In genomic region chr7:130994378-130995115, GRCh38 we compare ENCODE assay signal across 8 cellular contexts.
DNase-seq lines count a peak whose midpoint lies in the region; ATAC-seq, FAIRE-seq and TF ChIP-seq lines count a peak whose summit lies in the region.

No MANE protein-coding gene starts in this region.

- no peaks in the 10 kb centered on the region for H3K9me3 Mint-ChIP-seq in astrocyte (ENCODE audit: unreplicated experiment)

- no peaks in the 10 kb centered on the region for H3K36me3 ChIP-seq in astrocyte (ENCODE audit: insufficient read depth, low read length)
- H3K36me3 ChIP-seq in liver (ENCODE audit: control insufficient read depth in 4 of 4, insufficient read depth in 3 of 4, low read depth in 1 of 4, low read length in 3 of 4), result peaks cover 0 to 2% (median 0%) of the 10 kb centered on the region in 4 donors
- no peaks in the 10 kb centered on the region for H3K36me3 ChIP-seq in stomach smooth muscle (ENCODE audit: control insufficient read depth in 2 of 2, insufficient read depth in 2 of 2, low read length in 2 of 2)

- no peak overlapping the region for H3K9ac ChIP-seq in astrocyte (ENCODE audit: low read length)
- peak overlapping the region; percentile 17 to 24 for H3K9ac ChIP-seq in liver (ENCODE audit: low read depth in 1 of 2, low read length in 2 of 2)
- peak overlapping the region in 1 of 2 donors; percentile 13 for H3K9ac ChIP-seq in stomach smooth muscle (ENCODE audit: low read length in 2 of 2)

- peak overlapping the region; percentile 49 for H3K4me2 ChIP-seq in astrocyte (ENCODE audit: low read length)

- H3K4me1 Mint-ChIP-seq in astrocyte (ENCODE audit: low read depth, unreplicated experiment), result peaks cover 46% of the 10 kb centered on the region

- no peak overlapping the region for H3K4me3 ChIP-seq in astrocyte (ENCODE audit: insufficient read depth, low read depth, low read length)
- H3K4me3 ChIP-seq in liver (ENCODE audit: low read depth in 1 of 3, low read length in 3 of 3), result no peak overlapping the region
- peak overlapping the region; percentile 0 to 7 for H3K4me3 ChIP-seq in stomach smooth muscle (ENCODE audit: low read length in 2 of 2)

- no peak for FAIRE-seq in astrocyte (lab: Jason Lieb, UNC)

- no peak for ATAC-seq in GM18505 (IDR thresholded peaks at IDR 0.05; ENCODE audit: unreplicated experiment)

- WGBS in liver, result 31% methylated on average over 13 of the region's 13 CpGs

- H3K4me3 Mint-ChIP-seq in astrocyte (ENCODE audit: unreplicated experiment), result no peak overlapping the region

- no peaks in the 10 kb centered on the region for H3K79me2 ChIP-seq in astrocyte (ENCODE audit: insufficient read depth, low read length)

- H3K4me1 ChIP-seq in astrocyte (ENCODE audit: insufficient read depth, low read length), result peaks cover 36% of the 10 kb centered on the region
- peaks cover 12 to 41% (median 33%) of the 10 kb centered on the region in 4 donors for H3K4me1 ChIP-seq in liver (ENCODE audit: control insufficient read depth in 4 of 4, insufficient read depth in 4 of 4, low read length in 3 of 4)
- peaks cover 49% of the 10 kb centered on the region for H3K4me1 ChIP-seq in stomach smooth muscle (ENCODE audit: control insufficient read depth, insufficient read depth, low read length)

- H3K9me3 ChIP-seq in astrocyte (ENCODE audit: insufficient read depth, low read depth, low read length), result no peaks in the 10 kb centered on the region
- H3K9me3 ChIP-seq in liver (ENCODE audit: control insufficient read depth in 4 of 4, low read length in 3 of 4), result no peaks in the 10 kb centered on the region
- H3K9me3 ChIP-seq in stomach smooth muscle (ENCODE audit: control insufficient read depth in 2 of 2, low read length in 2 of 2), result no peaks in the 10 kb centered on the region

- H3K27me3 ChIP-seq in astrocyte (ENCODE audit: insufficient read depth, low read length) (no peaks in the 10 kb centered on the region), liver (ENCODE audit: control insufficient read depth in 4 of 4, insufficient read depth in 4 of 4, low read length in 3 of 4) (no peaks in the 10 kb centered on the region), stomach smooth muscle (ENCODE audit: control insufficient read depth in 1 of 2, insufficient read depth in 2 of 2, low read length in 2 of 2) (no peaks in the 10 kb centered on the region)

- H2AFZ ChIP-seq in astrocyte (ENCODE audit: low read depth, low read length), result no peak overlapping the region

- no peak overlapping the region for H3K27ac Mint-ChIP-seq in astrocyte (ENCODE audit: unreplicated experiment)

- no peak for TF ChIP-seq POLR2A in GM18505 (IDR thresholded peaks at IDR 0.05; ENCODE audit: borderline replicate concordance, extremely low read depth, insufficient read depth, insufficient read length)

- TF ChIP-seq RAD21 in liver (IDR thresholded peaks at IDR 0.05), result peak in 1 of 2 donors; percentile 25

- peaks cover 16% of the 10 kb centered on the region for H4K20me1 ChIP-seq in astrocyte (ENCODE audit: insufficient read depth, low read length)

- TF ChIP-seq CTCF in astrocyte (IDR thresholded peaks at IDR 0.05; ENCODE audit: insufficient read depth, low read depth, low read length), result no peak
- TF ChIP-seq CTCF in liver (IDR thresholded peaks at IDR 0.05; ENCODE audit: low read depth, low read length, missing input control), result no peak

- DNase-seq in NCI-H226 (peak; percentile 35), astrocyte (ENCODE audit: low read depth) (peak; percentile 47), mesenteric fat pad (ENCODE audit: low spot score) (no peak), OCI-M1 (lab: John Stamatoyannopoulos, UW) (no peak), AML-193 (lab: John Stamatoyannopoulos, UW) (no peak)

- peaks cover 15% of the 10 kb centered on the region for H3K36me3 Mint-ChIP-seq in astrocyte (ENCODE audit: low read depth, unreplicated experiment)

- H3K27me3 Mint-ChIP-seq in astrocyte (ENCODE audit: low read depth, unreplicated experiment), result no peaks in the 10 kb centered on the region

- H3K27ac ChIP-seq in astrocyte (ENCODE audit: low read depth, low read length), result no peak overlapping the region
- peak overlapping the region; percentile 68 to 81 for H3K27ac ChIP-seq in liver (ENCODE audit: low read depth in 1 of 2, low read length in 2 of 2)
- H3K27ac ChIP-seq in stomach smooth muscle (ENCODE audit: low read length), result peak overlapping the region; percentile 53

TF ChIP-seq in liver, 16 proteins besides CTCF, POLR2A, EP300 and RAD21:
- TF ChIP-seq NR2F2 (IDR thresholded peaks at IDR 0.05), result no peak
- TF ChIP-seq MAX (IDR thresholded peaks at IDR 0.05), result peak; percentile 53
- TF ChIP-seq ATF3 (IDR thresholded peaks at IDR 0.05), result no peak
- TF ChIP-seq REST (IDR thresholded peaks at IDR 0.05), result peak; percentile 31
- TF ChIP-seq SP1 (IDR thresholded peaks at IDR 0.05), result no peak
- no peak for TF ChIP-seq HNF4G (IDR thresholded peaks at IDR 0.05)
- peak; percentile 18 to 40 for TF ChIP-seq HNF4A (conservative IDR thresholded peaks at IDR 0.05)
- peak in 1 of 2 donors; percentile 62 for TF ChIP-seq RXRA (IDR thresholded peaks at IDR 0.05)
- TF ChIP-seq EGR1 (IDR thresholded peaks at IDR 0.05; ENCODE audit: low read depth in 2 of 2), result peak; percentile 62 to 89
- peak; percentile 83 for TF ChIP-seq YY1 (IDR thresholded peaks at IDR 0.05)

Comparison
In these comparisons a context has a peak if more than half of its experiments do, and no peak if none do; other contexts are left out.
1. DNase-seq: peak in NCI-H226 (single experiment) and astrocyte (single experiment); none in mesenteric fat pad (single experiment), OCI-M1 (single experiment) and AML-193 (0 of 2).
2. H3K4me3 ChIP-seq: peak in stomach smooth muscle (2 of 2); none in astrocyte (single experiment) and liver (0 of 3).